ENCODE assay signal across 19 cellular contexts in genomic region chr20:40254023-40254772, GRCh38.
"Had no signal": no experiment of that assay in that cellular context is flagged by ENCODE, and none has a peak within 500 bp of the region (broad histone marks: within the 10 kb centered on the region; RNA-seq: fewer than 3 reads in every experiment).

No MANE protein-coding gene starts in this region.

- H3K4me3 ChIP-seq: hepatocyte, skin epidermis, suprapubic skin, transverse colon had no signal

- H3K9me3 ChIP-seq: suprapubic skin, transverse colon had no signal

- H3K27ac ChIP-seq: brain microvascular endothelial cell, hepatocyte, skin epidermis, transverse colon had no signal

- H3K4me1 ChIP-seq: transverse colon had no signal

- ATAC-seq: activated CD8-positive, alpha-beta T cell treated with anti-CD3 and anti-CD28 coated beads, Interleukin-2, amount 10 ng/mL, durations not matched to agents 7 days and 5 days; SK-N-SH treated with all-trans-retinoic acid at 6 μM for 48 hours; stimulated activated naive CD8-positive, alpha-beta T cell treated with anti-CD3 and anti-CD28 coated beads, Interleukin-15, amount 100 ng/mL, for 72 hours; T-cell had no signal

- H3K36me3 ChIP-seq: brain microvascular endothelial cell, suprapubic skin, transverse colon had no signal

- DNase-seq: activated B cell treated with CpG ODN at 0.5 μM for 24 hours; activated CD4-positive, alpha-beta T cell treated with anti-CD3 and anti-CD28 coated beads for 4 hours; activated CD8-positive, alpha-beta T cell treated with anti-CD3 and anti-CD28 coated beads, Interleukin-2, amount 10 ng/mL, durations not matched to agents 7 days and 5 days; activated naive CD4-positive, alpha-beta T cell treated with anti-CD3 and anti-CD28 coated beads for 36 hours; activated T-cell treated with anti-CD3 and anti-CD28 coated beads, Interleukin-2, amount 50 U/mL, for 24 hours; aorta; brain microvascular endothelial cell; cortex of kidney; foreskin fibroblast; left cardiac atrium; stimulated activated CD4-positive, alpha-beta T cell treated with anti-CD3 and anti-CD28 coated beads, Interleukin-15, amount 100 ng/mL, for 24 hours; stimulated activated CD4-positive, alpha-beta T cell treated with anti-CD3 and anti-CD28 coated beads, Interleukin-2, amount 100 ng/mL, for 48 hours; stimulated activated naive CD8-positive, alpha-beta T cell treated with anti-CD3 and anti-CD28 coated beads, Interleukin-15, amount 100 ng/mL, for 72 hours; T-cell; transverse colon had no signal

- H3K27me3 ChIP-seq: brain microvascular endothelial cell, hepatocyte, suprapubic skin, transverse colon had no signal
